In the genomic region with DNA sequence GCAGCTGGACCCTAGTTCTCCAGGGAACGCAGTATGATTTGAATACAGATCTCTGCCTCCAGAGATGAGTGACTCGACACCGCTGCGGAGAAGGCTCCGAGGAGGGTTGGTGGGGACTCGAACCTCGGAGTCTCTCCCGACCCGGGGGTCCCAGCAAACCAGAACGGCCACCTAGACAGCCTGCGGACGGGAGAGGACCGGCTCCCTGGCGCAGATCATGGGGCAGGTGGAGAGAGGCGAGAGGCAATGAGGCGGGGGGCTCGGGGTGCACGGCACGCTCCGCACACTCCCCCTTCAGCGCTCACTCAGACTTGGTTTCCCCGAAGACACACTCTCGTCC, we compare ENCODE assay signal across 11 cellular contexts. TPM values are rescaled to one million over a fixed set of nuclear protein-coding genes. Genes with fewer than 3 reads are reported as not detected.
A peak's percentile ranks its signal among the peaks of the same experiment; 100 is the strongest.
DNase-seq lines count a peak whose midpoint lies in the region; ATAC-seq and TF ChIP-seq lines count a peak whose summit lies in the region.
"Had no signal": no experiment of that assay in that cellular context is flagged by ENCODE, and none has a peak within 500 bp of the region (broad histone marks: within the 10 kb centered on the region; RNA-seq: fewer than 3 reads in every experiment).

No MANE protein-coding gene starts in this region.

- H3K36me3 ChIP-seq in HUES6 (ENCODE audit: control insufficient read depth, insufficient read depth, low read length) (no peaks in the 10 kb centered on the region), duodenal mucosa (ENCODE audit: control insufficient read depth in 1 of 2, insufficient read depth in 2 of 2, low read length in 2 of 2) (no peaks in the 10 kb centered on the region), lower lobe of right lung (no peaks in the 10 kb centered on the region), stomach smooth muscle (ENCODE audit: control insufficient read depth in 2 of 2, insufficient read depth in 2 of 2, low read length in 2 of 2) (no peaks in the 10 kb centered on the region)

- H3K9me3 ChIP-seq in HUES6 (ENCODE audit: control insufficient read depth, insufficient read depth, low read depth, low read length) (no peaks in the 10 kb centered on the region), duodenal mucosa (ENCODE audit: control insufficient read depth in 1 of 2, low read length in 2 of 2) (no peaks in the 10 kb centered on the region), lower lobe of right lung (no peaks in the 10 kb centered on the region), stomach smooth muscle (ENCODE audit: control insufficient read depth in 2 of 2, low read length in 2 of 2) (no peaks in the 10 kb centered on the region)

- TF ChIP-seq CTCF in lower lobe of right lung (IDR thresholded peaks at IDR 0.05), result no peak

- H3K27ac ChIP-seq in HUES6 (ENCODE audit: low read depth, low read length) (no peak overlapping the region), duodenal mucosa (ENCODE audit: low read depth, low read length) (no peak overlapping the region), lower lobe of right lung (peak overlapping the region; percentile 66), stomach smooth muscle (ENCODE audit: low read length) (no peak overlapping the region)
- H3K27ac ChIP-seq: epithelial cell of prostate had no signal

- peak overlapping the region; percentile 57 for H3K4me3 ChIP-seq in HUES6 (ENCODE audit: low read depth, low read length)
- H3K4me3 ChIP-seq in duodenal mucosa (ENCODE audit: low read depth in 1 of 2, low read length in 2 of 2), result peak overlapping the region; percentile 77 to 82
- H3K4me3 ChIP-seq in lower lobe of right lung, result peak overlapping the region; percentile 73
- peak overlapping the region; percentile 65 to 84 for H3K4me3 ChIP-seq in stomach smooth muscle (ENCODE audit: low read length in 2 of 2)

- DNase-seq in lower lobe of right lung, result no peak
- no peak for DNase-seq in NCI-H1048 (lab: John Stamatoyannopoulos, UW)
- no peak for DNase-seq in GM03348 (ENCODE audit: low spot score)
- DNase-seq: activated CD4-positive, alpha-beta T cell treated with anti-CD3 and anti-CD28 coated beads, Interleukin-2, amount 10 ng/mL, durations not matched to agents 7 days and 5 days; DMS79 treated with DMSO at 0.1 percent for 48 hours had no signal

- intact Hi-C loops in lower lobe of right lung (cut with DNase I), result no loop called here

- H3K4me1 ChIP-seq in HUES6 (ENCODE audit: control insufficient read depth, insufficient read depth, low read length), result peaks cover 22% of the 10 kb centered on the region
- H3K4me1 ChIP-seq in duodenal mucosa (ENCODE audit: control insufficient read depth in 1 of 2, insufficient read depth in 2 of 2, low read length in 2 of 2), result peaks cover 0 to 19% of the 10 kb centered on the region in 2 donors
- H3K4me1 ChIP-seq in lower lobe of right lung, result peaks cover 21% of the 10 kb centered on the region
- H3K4me1 ChIP-seq in stomach smooth muscle (ENCODE audit: control insufficient read depth, insufficient read depth, low read length), result peaks cover 38% of the 10 kb centered on the region

- H3K9ac ChIP-seq in HUES6 (ENCODE audit: low read length), result peak overlapping the region; percentile 13
- no peak overlapping the region for H3K9ac ChIP-seq in duodenal mucosa (ENCODE audit: low read depth in 1 of 2, low read length in 2 of 2)
- peak overlapping the region; percentile 13 to 64 for H3K9ac ChIP-seq in stomach smooth muscle (ENCODE audit: low read length in 2 of 2)

- H3K27me3 ChIP-seq in HUES6 (ENCODE audit: control insufficient read depth, insufficient read depth, low read length) (peaks cover 87% of the 10 kb centered on the region), duodenal mucosa (ENCODE audit: control insufficient read depth in 1 of 2, insufficient read depth in 2 of 2, low read length in 2 of 2) (peaks cover 38 to 50% of the 10 kb centered on the region in 2 donors), lower lobe of right lung (ENCODE audit: low read depth) (peaks cover 24% of the 10 kb centered on the region), stomach smooth muscle (ENCODE audit: control insufficient read depth in 1 of 2, insufficient read depth in 2 of 2, low read length in 2 of 2) (peaks cover 0 to 3% of the 10 kb centered on the region in 2 donors)

- no peak for ATAC-seq in lower lobe of right lung
- ATAC-seq in GM21786 (IDR thresholded peaks at IDR 0.05; ENCODE audit: unreplicated experiment), result no peak
- ATAC-seq in GM19324 (IDR thresholded peaks at IDR 0.05; ENCODE audit: low FRiP score, unreplicated experiment), result no peak

RNA-seq across cellular contexts. Expression of gene DYSF, which starts 12.6 kb away (rescaled TPM):
- total RNA-seq in lower lobe of right lung, result 41.2 TPM

Comparison
In these comparisons a context has a peak if more than half of its experiments do, and no peak if none do; other contexts are left out.
1. H3K9ac ChIP-seq: peak in HUES6 (single experiment) and stomach smooth muscle (2 of 2); none in duodenal mucosa (0 of 2).
2. Peak in every context shown above with its lines, with median percentiles within 50 percentile points of each other: H3K4me3 ChIP-seq.